1 cellular context compared by ENCODE assay signal in genomic region chr17:39872700-39873099, GRCh38.
TF ChIP-seq lines count a peak whose summit lies in the region.

No MANE protein-coding gene starts in this region.

TF ChIP-seq in GM23338, 12 proteins besides CTCF, POLR2A, EP300 and RAD21 (continued from another document):
- TF ChIP-seq ZNF462 (CRISPR knock-in tag; IDR thresholded peaks at IDR 0.05) (no peak), CREB1 (CRISPR knock-in tag; IDR thresholded peaks at IDR 0.05; ENCODE audit: low read depth) (no peak)
